Comparison of ENCODE assay signal across 8 cellular contexts in genomic region chr6:43427406-43428111, GRCh38. TPM values are rescaled to one million over a fixed set of nuclear protein-coding genes. Genes with fewer than 3 reads are reported as not detected.
DNase-seq lines count a peak whose midpoint lies in the region; ATAC-seq and TF ChIP-seq lines count a peak whose summit lies in the region.

A gene with protein sequence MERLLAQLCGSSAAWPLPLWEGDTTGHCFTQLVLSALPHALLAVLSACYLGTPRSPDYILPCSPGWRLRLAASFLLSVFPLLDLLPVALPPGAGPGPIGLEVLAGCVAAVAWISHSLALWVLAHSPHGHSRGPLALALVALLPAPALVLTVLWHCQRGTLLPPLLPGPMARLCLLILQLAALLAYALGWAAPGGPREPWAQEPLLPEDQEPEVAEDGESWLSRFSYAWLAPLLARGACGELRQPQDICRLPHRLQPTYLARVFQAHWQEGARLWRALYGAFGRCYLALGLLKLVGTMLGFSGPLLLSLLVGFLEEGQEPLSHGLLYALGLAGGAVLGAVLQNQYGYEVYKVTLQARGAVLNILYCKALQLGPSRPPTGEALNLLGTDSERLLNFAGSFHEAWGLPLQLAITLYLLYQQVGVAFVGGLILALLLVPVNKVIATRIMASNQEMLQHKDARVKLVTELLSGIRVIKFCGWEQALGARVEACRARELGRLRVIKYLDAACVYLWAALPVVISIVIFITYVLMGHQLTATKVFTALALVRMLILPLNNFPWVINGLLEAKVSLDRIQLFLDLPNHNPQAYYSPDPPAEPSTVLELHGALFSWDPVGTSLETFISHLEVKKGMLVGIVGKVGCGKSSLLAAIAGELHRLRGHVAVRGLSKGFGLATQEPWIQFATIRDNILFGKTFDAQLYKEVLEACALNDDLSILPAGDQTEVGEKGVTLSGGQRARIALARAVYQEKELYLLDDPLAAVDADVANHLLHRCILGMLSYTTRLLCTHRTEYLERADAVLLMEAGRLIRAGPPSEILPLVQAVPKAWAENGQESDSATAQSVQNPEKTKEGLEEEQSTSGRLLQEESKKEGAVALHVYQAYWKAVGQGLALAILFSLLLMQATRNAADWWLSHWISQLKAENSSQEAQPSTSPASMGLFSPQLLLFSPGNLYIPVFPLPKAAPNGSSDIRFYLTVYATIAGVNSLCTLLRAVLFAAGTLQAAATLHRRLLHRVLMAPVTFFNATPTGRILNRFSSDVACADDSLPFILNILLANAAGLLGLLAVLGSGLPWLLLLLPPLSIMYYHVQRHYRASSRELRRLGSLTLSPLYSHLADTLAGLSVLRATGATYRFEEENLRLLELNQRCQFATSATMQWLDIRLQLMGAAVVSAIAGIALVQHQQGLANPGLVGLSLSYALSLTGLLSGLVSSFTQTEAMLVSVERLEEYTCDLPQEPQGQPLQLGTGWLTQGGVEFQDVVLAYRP (N-terminal part only) (plus strand): TSS chr6:43427541. CDS start chr6:43427979, 438 bp downstream.

- peak; percentile 25 for TF ChIP-seq CTCF in mucosa of descending colon (IDR thresholded peaks at IDR 0.05)

- no peaks in the 10 kb centered on the region for H3K9me3 ChIP-seq in mucosa of descending colon

- peaks cover 14 to 22% (median 15%) of the 10 kb centered on the region in 3 donors for H3K4me1 Mint-ChIP-seq in IgD-negative memory B cell

- peak within 1 kb of the TSS; percentile 54 for H3K4me3 ChIP-seq in mucosa of descending colon

- peak within 1 kb of the TSS; percentile 93 to 99 (median 96) for H3K4me3 Mint-ChIP-seq in IgD-negative memory B cell

- H3K36me3 ChIP-seq in mucosa of descending colon (ENCODE audit: low read depth) = no peaks in the 10 kb centered on the region

- no peaks in the 10 kb centered on the region for H3K9me3 Mint-ChIP-seq in IgD-negative memory B cell

- peaks cover 11% of the 10 kb centered on the region for H3K4me1 ChIP-seq in mucosa of descending colon (ENCODE audit: low read depth)

- H3K27ac ChIP-seq in epithelial cell of prostate = peak within 1 kb of the TSS; percentile 88

- H3K27ac Mint-ChIP-seq in IgD-negative memory B cell = peak within 1 kb of the TSS; percentile 77 to 98 (median 95)

- peaks cover 2% of the 10 kb centered on the region for H3K36me3 Mint-ChIP-seq in IgD-negative memory B cell

- intact Hi-C loops in mucosa of descending colon (cut with DNase I, micrococcal nuclease) = no loop called here

- ATAC-seq in GM21529 (IDR thresholded peaks at IDR 0.05; ENCODE audit: unreplicated experiment) (peak; percentile 90), mucosa of descending colon (peak; percentile 97)

- no peaks in the 10 kb centered on the region for H3K27me3 Mint-ChIP-seq in IgD-negative memory B cell

- DNase-seq in DMS153 treated with DMSO at 0.1 percent for 48 hours (lab: John Stamatoyannopoulos, UW; ENCODE audit: unreplicated experiment) (peak; percentile 88), OCI-M2 (lab: John Stamatoyannopoulos, UW; ENCODE audit: unreplicated experiment) (peak; percentile 92), activated T-cell treated with anti-CD3 and anti-CD28 coated beads for 4 hours (peak; percentile 87), epithelial cell of prostate (ENCODE audit: low read depth, low spot score) (peak; percentile 85), mucosa of descending colon (peak; percentile 96 to 98 (median 97))
- peak; percentile 92 for DNase-seq in stimulated activated CD8-positive, alpha-beta memory T cell treated with anti-CD3 and anti-CD28 coated beads, Interleukin-4, amount 100 ng/mL, for 24 hours (ENCODE audit: low read depth)

RNA-seq across cellular contexts. Expression of the gene that starts here (rescaled TPM):
- polyA plus RNA-seq in IgD-negative memory B cell = 13.4 TPM
- total RNA-seq in mucosa of descending colon = 10 to 100 TPM; 25.3 to 43.3 (median 37.4) TPM

Comparison
In these comparisons a context has a peak if more than half of its experiments do, and no peak if none do; other contexts are left out.
1. Peak in every context shown above with its lines: DNase-seq, ATAC-seq, H3K4me3 ChIP-seq and H3K27ac ChIP-seq.